In genomic region chr10:87327963-87328362, GRCh38 we compare ENCODE assay signal across 7 cellular contexts. TPM values are rescaled to one million over a fixed set of nuclear protein-coding genes. Genes with fewer than 3 reads are reported as not detected.
DNase-seq lines count a peak whose midpoint lies in the region; FAIRE-seq and TF ChIP-seq lines count a peak whose summit lies in the region.
"Not testable (repeated sequence)": the region's sequence is repeated elsewhere in the genome, so short reads cannot be mapped to it uniquely, and the experiment has no call there.

No MANE protein-coding gene starts in this region.

- H2AFZ ChIP-seq in osteoblast (ENCODE audit: low read length): not testable (repeated sequence)

- not testable (repeated sequence) for H3K36me3 ChIP-seq in osteoblast (ENCODE audit: insufficient read depth, low read length)

- not testable (repeated sequence) for H3K9me3 ChIP-seq in osteoblast (ENCODE audit: low read depth, low read length)

- H3K4me3 ChIP-seq in AG10803 (ENCODE audit: low read length); choroid plexus epithelial cell (ENCODE audit: low read depth, low read length); fibroblast of the aortic adventitia (ENCODE audit: low read depth, low read length); osteoblast (ENCODE audit: insufficient read depth, low read length): not testable (repeated sequence)

- H3K27ac ChIP-seq in osteoblast (ENCODE audit: low read depth, low read length): peak overlapping the region; percentile 53

- H3K27me3 ChIP-seq in osteoblast (ENCODE audit: insufficient read depth, low read length): not testable (repeated sequence)

- H4K20me1 ChIP-seq in osteoblast (ENCODE audit: insufficient read depth, low read length): not testable (repeated sequence)

- FAIRE-seq in H54 (lab: Jason Lieb, UNC): peak; percentile 75

- not testable (repeated sequence) for TF ChIP-seq CTCF in AG10803 (conservative IDR thresholded peaks at IDR 0.05; ENCODE audit: low read length); choroid plexus epithelial cell (conservative IDR thresholded peaks at IDR 0.05; ENCODE audit: low read depth, low read length); fibroblast of the aortic adventitia (IDR thresholded peaks at IDR 0.05; ENCODE audit: insufficient read depth, low read length); osteoblast (IDR thresholded peaks at IDR 0.05; ENCODE audit: extremely low read depth, low read depth, low read length)

- H3K4me1 ChIP-seq in osteoblast (ENCODE audit: insufficient read depth, low read length): not testable (repeated sequence)

- not testable (repeated sequence) for TF ChIP-seq POLR2A in H54 (IDR thresholded peaks at IDR 0.05; ENCODE audit: low read depth, low read length)

- peak; percentile 53 for DNase-seq in AG10803 (ENCODE audit: low read depth)
- not testable (repeated sequence) for DNase-seq in H54 (ENCODE audit: insufficient read length, low spot score); osteoblast (ENCODE audit: insufficient read length, low spot score, missing footprints)
- peak; percentile 28 for DNase-seq in NCI-H226
- DNase-seq in amniotic epithelial cell (ENCODE audit: low read depth): peak; percentile 66
- peak; percentile 13 for DNase-seq in choroid plexus epithelial cell (ENCODE audit: low read depth)
- peak; percentile 5 for DNase-seq in fibroblast of the aortic adventitia (ENCODE audit: low read depth)

- H3K4me2 ChIP-seq in osteoblast (ENCODE audit: insufficient read depth, low read length): not testable (repeated sequence)

- H3K79me2 ChIP-seq in osteoblast (ENCODE audit: insufficient read depth, low read length): not testable (repeated sequence)

RNA-seq across cellular contexts. Expression of gene NUTM2D, which starts 29.6 kb away (rescaled TPM):
- total RNA-seq in fibroblast of the aortic adventitia (ENCODE audit: low replicate concordance) (0.82 and 2.6 TPM in 2 replicates), osteoblast (1.5 and 1.8 TPM in 2 replicates)
